ENCODE assay signal across 1 cellular context in the genomic region with DNA sequence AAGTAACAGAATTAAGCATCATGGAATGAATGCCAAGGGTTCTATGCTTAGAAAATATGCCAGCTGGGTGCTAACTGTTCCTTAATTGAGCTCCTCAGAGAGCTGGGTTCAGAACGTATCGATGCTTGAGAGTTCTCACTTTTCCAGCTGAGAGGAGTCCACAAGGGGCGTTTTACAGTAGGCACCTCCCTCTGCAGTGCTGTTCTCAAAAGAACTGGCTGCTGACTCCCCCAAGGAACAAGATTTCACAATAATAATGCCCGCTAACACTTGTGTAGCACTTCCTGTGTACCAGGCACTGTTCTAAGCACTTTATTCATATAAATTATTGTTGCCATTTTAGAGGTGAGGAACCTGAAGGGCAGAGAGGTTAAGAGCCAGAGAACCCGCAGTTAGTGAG.
TF ChIP-seq lines count a peak whose summit lies in the region.

No MANE protein-coding gene starts in this region.

TF ChIP-seq in IMR-90, 13 proteins besides CTCF, POLR2A, EP300 and RAD21:
- TF ChIP-seq MXI1 (IDR thresholded peaks at IDR 0.05; ENCODE audit: borderline replicate concordance, low read depth, low read length) (no peak), CEBPB (IDR thresholded peaks at IDR 0.05; ENCODE audit: low read depth, low read length) (peak; percentile 40; the same call in 1 of the 2 replicates)
